27 cellular contexts compared by ENCODE assay signal in the genomic region with DNA sequence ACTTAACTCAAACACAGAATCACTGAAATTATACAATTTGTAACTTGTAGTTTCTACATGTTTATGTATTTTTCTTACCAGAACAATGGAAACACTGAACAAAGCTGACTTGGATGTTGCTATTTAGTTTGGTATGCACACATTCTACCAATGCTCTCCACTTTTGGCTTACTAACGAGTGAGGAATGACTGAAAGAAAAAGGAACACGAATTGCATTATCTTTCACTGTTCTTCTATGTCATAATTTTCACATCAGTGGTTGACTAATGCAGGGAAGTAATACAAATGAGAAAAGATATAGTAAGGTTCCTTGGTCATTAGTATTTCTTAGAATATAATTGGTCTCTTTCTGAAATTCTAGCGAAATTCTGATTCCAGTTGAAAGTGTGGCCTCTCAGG. TPM values are rescaled to one million over a fixed set of nuclear protein-coding genes. Genes with fewer than 3 reads are reported as not detected.
DNase-seq lines count a peak whose midpoint lies in the region; ATAC-seq and TF ChIP-seq lines count a peak whose summit lies in the region.
"Had no signal": no experiment of that assay in that cellular context is flagged by ENCODE, and none has a peak within 500 bp of the region (broad histone marks: within the 10 kb centered on the region; RNA-seq: fewer than 3 reads in every experiment).

No MANE protein-coding gene starts in this region.

- no peaks in the 10 kb centered on the region for H3K36me3 ChIP-seq in H7 (replicated peaks; ENCODE audit: control insufficient read depth, insufficient read depth, low read length)
- H3K36me3 ChIP-seq: upper lobe of left lung had no signal

- ATAC-seq in HG03196 (IDR thresholded peaks at IDR 0.05; ENCODE audit: unreplicated experiment) (no peak), GM18861 (IDR thresholded peaks at IDR 0.05; ENCODE audit: unreplicated experiment) (no peak)
- ATAC-seq: CD8-positive, alpha-beta T cell; left colon; Panc1; right cardiac atrium; stimulated activated effector memory CD8-positive, alpha-beta T cell treated with anti-CD3 and anti-CD28 coated beads, Interleukin-12 subunit alpha, Interleukin-12 subunit beta, amount 100 ng/mL, for 72 hours had no signal

- H3K27me3 ChIP-seq in H7 (ENCODE audit: control insufficient read depth, insufficient read depth, low read length) = no peaks in the 10 kb centered on the region
- H3K27me3 ChIP-seq: hepatocyte, upper lobe of left lung had no signal

- H3K4me3 ChIP-seq in epithelial cell of esophagus (ENCODE audit: low read length) = no peak overlapping the region
- H3K4me3 ChIP-seq in H7 (ENCODE audit: insufficient read depth, low read depth, low read length) = no peak overlapping the region
- H3K4me3 ChIP-seq: hepatocyte, upper lobe of left lung had no signal

- no peak for TF ChIP-seq CTCF in epithelial cell of esophagus (IDR thresholded peaks at IDR 0.05; ENCODE audit: insufficient read depth, low read depth, low read length, missing control alignments)

- DNase-seq in AG20443 (ENCODE audit: low spot score) (peak; percentile 60), HS-5 (ENCODE audit: low read depth) (peak; percentile 78), epithelial cell of esophagus (ENCODE audit: low read depth) (peak; percentile 48), non-pigmented ciliary epithelial cell (ENCODE audit: low read depth) (peak; percentile 66), H7 (no peak), MV-4-11 (lab: John Stamatoyannopoulos, UW) (no peak)
- DNase-seq: activated CD4-positive, alpha-beta T cell treated with anti-CD3 and anti-CD28 coated beads for 4 hours; activated T-cell treated with anti-CD3 and anti-CD28 coated beads for 4 hours; AML-193; CD8-positive, alpha-beta T cell; left colon; NCI-H1092 treated with DMSO at 0.1 percent for 48 hours; NCI-H187 treated with DMSO at 0.1 percent for 48 hours; NCI-H526; right cardiac atrium; SHP77 treated with DMSO at 0.1 percent for 48 hours; stimulated activated CD4-positive, alpha-beta T cell treated with anti-CD3 and anti-CD28 coated beads, Interleukin-12 subunit alpha, Interleukin-12 subunit beta, amount 100 ng/mL, for 4 hours; stimulated activated CD4-positive, alpha-beta T cell treated with anti-CD3 and anti-CD28 coated beads, Interleukin-4, amount 100 ng/mL, for 1 hour; SW 1271; T-helper 9 cell; upper lobe of left lung had no signal

RNA-seq across cellular contexts. Expression of gene CNTN3, which starts 9.8 kb away (rescaled TPM):
- total RNA-seq in H7 (2014; rRNA removed; shearing (Covaris generic)) = 0.14 and 0.15 TPM in 2 replicates
- total RNA-seq: CD8-positive, alpha-beta T cell; endothelial cell of umbilical vein had no signal

Comparison
In these comparisons a context has a peak if more than half of its experiments do, and no peak if none do; other contexts are left out.
1. DNase-seq: peak in AG20443 (single experiment), HS-5 (single experiment), epithelial cell of esophagus (single experiment) and non-pigmented ciliary epithelial cell (single experiment); none in H7 (single experiment) and MV-4-11 (single experiment).